In the genomic region with DNA sequence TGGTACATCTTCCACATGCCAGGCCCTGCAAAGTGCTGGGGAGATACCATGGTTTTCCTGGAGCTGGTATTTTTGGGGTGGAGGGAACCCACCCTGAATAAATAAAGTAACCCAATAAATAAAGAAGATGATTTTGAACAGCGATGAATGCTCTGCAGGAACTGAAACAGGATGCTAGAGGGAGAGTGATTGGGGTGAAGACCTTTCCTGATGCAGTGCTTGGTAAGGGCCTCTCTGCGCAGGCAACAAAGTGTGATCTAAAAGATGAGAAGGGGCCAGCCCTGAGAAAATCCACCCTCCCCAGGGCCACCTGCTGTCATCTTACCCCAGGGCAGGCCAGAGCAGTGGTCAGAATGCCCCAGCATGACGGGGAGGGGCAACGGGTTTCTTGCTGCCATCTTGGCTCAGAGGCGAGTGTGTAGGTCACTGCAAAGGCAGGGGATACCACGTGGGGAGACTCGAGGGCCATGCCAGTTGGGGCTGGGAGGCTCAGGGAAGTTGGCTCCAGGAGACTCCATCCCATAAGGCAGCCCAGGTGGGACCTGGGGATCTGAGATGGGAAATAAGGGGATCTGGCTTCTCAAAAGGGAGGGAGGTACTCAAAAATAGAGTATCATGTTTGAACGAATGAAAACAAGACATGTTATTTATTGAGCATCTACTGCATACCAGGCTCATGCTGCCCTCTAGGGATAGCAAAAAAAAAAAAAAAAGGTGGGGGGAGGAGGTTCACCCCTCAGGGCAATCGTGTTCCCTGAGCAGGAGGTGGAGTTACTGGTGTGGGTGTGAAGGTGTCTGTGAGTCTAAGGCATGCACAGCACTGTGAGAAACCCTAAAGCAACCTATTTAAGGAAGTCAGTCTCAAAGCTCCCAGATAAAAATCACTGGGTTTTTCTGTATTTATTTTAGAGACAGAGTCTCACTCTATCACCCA, we compare ENCODE assay signal across 13 cellular contexts. TPM values are rescaled to one million over a fixed set of nuclear protein-coding genes. Genes with fewer than 3 reads are reported as not detected.
DNase-seq lines count a peak whose midpoint lies in the region; ATAC-seq, FAIRE-seq and TF ChIP-seq lines count a peak whose summit lies in the region.
"Had no signal": no experiment of that assay in that cellular context is flagged by ENCODE, and none has a peak within 500 bp of the region (broad histone marks: within the 10 kb centered on the region; RNA-seq: fewer than 3 reads in every experiment).

No MANE protein-coding gene starts in this region.

- H3K9me3 ChIP-seq in GM12878 (replicated peaks; ENCODE audit: control insufficient read depth, insufficient read depth, low read length) (no peaks in the 10 kb centered on the region), neuronal stem cell (replicated peaks in 1 of 2; ENCODE audit: control insufficient read depth in 2 of 2, insufficient read depth in 1 of 2, low read depth in 1 of 2, low read length in 2 of 2) (no peaks in the 10 kb centered on the region)

- H3K27ac ChIP-seq in KMS-11 (no peak overlapping the region), GM12878 (ENCODE audit: control insufficient read depth, insufficient read depth) (no peak overlapping the region), neuronal stem cell (replicated peaks; ENCODE audit: low read length) (no peak overlapping the region)
- H3K27ac ChIP-seq: C4-2B had no signal

- H2AFZ ChIP-seq in KMS-11 (ENCODE audit: low read depth) (no peak overlapping the region), GM12878 (ENCODE audit: control insufficient read depth, low read depth, low read length) (no peak overlapping the region), neuronal stem cell (ENCODE audit: low read length) (no peak overlapping the region)

- intact Hi-C loops in GM12878 (cut with micrococcal nuclease; ENCODE audit: unreplicated experiment) = loop anchor here (2.0 to 5.0 kb wide), 2 partner anchors 192 to 205 kb away; no protein-coding TSS in a partner anchor

- H3K9ac ChIP-seq in KMS-11 = no peak overlapping the region
- H3K9ac ChIP-seq in GM12878 (ENCODE audit: control insufficient read depth, insufficient read depth, low read length) = no peak overlapping the region
- H3K9ac ChIP-seq in neuronal stem cell (ENCODE audit: low read depth, low read length, poor library complexity) = no peak overlapping the region

- H3K4me2 ChIP-seq in KMS-11 (no peak overlapping the region), GM12878 (ENCODE audit: control insufficient read depth, insufficient read depth) (0 out of 2 replicates have a peak overlapping the region, but pooled peaks have one; percentile 30), neuronal stem cell (ENCODE audit: insufficient read depth, low read length, poor library complexity, severe bottlenecking) (no peak overlapping the region)

- RAD21 ChIA-PET in GM12878 (lab: Charles Lee; ENCODE audit: unreplicated experiment) = interaction anchor here (0.6 to 4.2 kb wide), 33 partner anchors 9 to 216 kb away, joined by 3 to 26 read pairs (median 4); partner anchors contain the start of genes UQCRHL and ZBTB17

- peak; percentile 58 for TF ChIP-seq RAD21 in GM12878 (IDR thresholded peaks at IDR 0.05; ENCODE audit: insufficient read depth, low read depth, low read length)

- H3K36me3 ChIP-seq in KMS-11 (ENCODE audit: insufficient read depth) (no peaks in the 10 kb centered on the region), GM12878 (ENCODE audit: control insufficient read depth in 2 of 2, insufficient read depth in 2 of 2, low read length in 1 of 2) (no peaks in the 10 kb centered on the region), neuronal stem cell (replicated peaks in 1 of 2; ENCODE audit: control insufficient read depth in 2 of 2, insufficient read depth in 2 of 2, low read length in 2 of 2) (no peaks in the 10 kb centered on the region)

- POLR2A ChIA-PET in GM12878 (lab: Charles Lee) = interaction anchor here (0.8 to 1.0 kb wide), 3 partner anchors 42 to 190 kb away, joined by 3 to 7 read pairs (median 3); no protein-coding TSS in a partner anchor

- H4K91ac ChIP-seq in neuronal stem cell (ENCODE audit: low read depth, low read length, poor library complexity) = no peak overlapping the region

- peak overlapping the region; percentile 83 for H2AK5ac ChIP-seq in neuronal stem cell (ENCODE audit: low read depth, low read length)

- SMC1A ChIA-PET in GM12878 (lab: Charles Lee; ENCODE audit: uncharacterized antibody, unreplicated experiment) = interaction anchor here (0.7 to 6.5 kb wide), 31 partner anchors 9 to 233 kb away, joined by 3 to 57 read pairs (median 3); partner anchors contain the start of gene ZBTB17

- no peak overlapping the region for H2BK12ac ChIP-seq in neuronal stem cell (ENCODE audit: low read length)

- BruUV-seq in GM12878 (replicated peaks; lab: Mats Ljungman, UMichigan) = no TSS peak

- in situ Hi-C loops in GM12878 (cut with MboI) = no loop called here

- no peak overlapping the region for H2BK15ac ChIP-seq in neuronal stem cell (ENCODE audit: low read length)

- no peak overlapping the region for H3K14ac ChIP-seq in neuronal stem cell (ENCODE audit: low read length)

- ATAC-seq in GM12878 (peak; percentile 81), GM18498 (IDR thresholded peaks at IDR 0.05; ENCODE audit: unreplicated experiment) (no peak)

- no peak overlapping the region for H2BK120ac ChIP-seq in neuronal stem cell (ENCODE audit: low read depth, low read length)

- H2BK5ac ChIP-seq in neuronal stem cell (ENCODE audit: low read length) = no peak overlapping the region

- H3K27me3 ChIP-seq in KMS-11 (ENCODE audit: insufficient read depth, low read depth) = no peaks in the 10 kb centered on the region
- no peaks in the 10 kb centered on the region; a peak in 1 of 4 replicates for H3K27me3 ChIP-seq in GM12878 (replicated peaks in 1 of 2; ENCODE audit: control insufficient read depth in 2 of 2, insufficient read depth in 2 of 2, low read length in 1 of 2)
- H3K27me3 ChIP-seq in neuronal stem cell (ENCODE audit: control insufficient read depth in 3 of 3, insufficient read depth in 3 of 3, low read depth in 1 of 3, low read length in 3 of 3) = peaks cover 0 to 10% (median 0%) of the 10 kb centered on the region in 3 experiments

- CTCF ChIA-PET in GM12878 (lab: Yijun Ruan, JAX) = interaction anchor here (0.5 to 7.5 kb wide), 43 partner anchors 9 to 313 kb away, joined by 3 to 81 read pairs (median 4); partner anchors contain the start of genes CLCNKA, CLCNKB, HSPB7 and UQCRHL

- H3K4me1 ChIP-seq in KMS-11 (ENCODE audit: low read depth, poor library complexity, severe bottlenecking) (peaks cover 6% of the 10 kb centered on the region), GM12878 (ENCODE audit: control insufficient read depth, insufficient read depth, low read length) (peaks cover 20% of the 10 kb centered on the region), neuronal stem cell (ENCODE audit: control insufficient read depth in 2 of 2, insufficient read depth in 1 of 2, low read depth in 1 of 2, low read length in 2 of 2) (peaks cover 0 to 2% of the 10 kb centered on the region in 2 donors)

- no peak overlapping the region for H3K4ac ChIP-seq in neuronal stem cell (ENCODE audit: low read length)

- TF ChIP-seq POLR2A in GM12878 (IDR thresholded peaks at IDR 0.05; ENCODE audit: low read depth, low read length) = no peak

- TF ChIP-seq CTCF in KMS-11 (conservative IDR thresholded peaks at IDR 0.05; ENCODE audit: low read depth, low read length) (0 out of 2 replicates have a peak, but pooled peaks have one; percentile 24), GM12878 (IDR thresholded peaks at IDR 0.05 in 2 of 3, conservative IDR thresholded peaks at IDR 0.05 in 1 of 3; ENCODE audit: control insufficient read depth in 2 of 3, extremely low read depth in 1 of 3, insufficient read depth in 1 of 3, low read depth in 3 of 3, low read length in 3 of 3) (peak; percentile 17 to 43 (median 34); a peak in 3 of 6 replicates)

- H3K79me1 ChIP-seq in neuronal stem cell (ENCODE audit: low read depth, low read length) = no peaks in the 10 kb centered on the region

- no peak overlapping the region for H3K23ac ChIP-seq in neuronal stem cell (ENCODE audit: low read depth, low read length, poor library complexity)

- H3K4me3 ChIP-seq in KMS-11 (IDR thresholded peaks at IDR 0.05; ENCODE audit: insufficient read depth, low read depth, low read length) (no peak overlapping the region), GM12878 (no peak overlapping the region), neuronal stem cell (ENCODE audit: low read length in 2 of 2) (no peak overlapping the region)
- H3K4me3 ChIP-seq: lung had no signal

- 33% methylated on average over 9 of the region's 9 CpGs for WGBS in GM12878 (ENCODE audit: insufficient coverage, insufficient replicate concordance, low lambda C conversion rate, missing lambda C conversion rate)
- WGBS in neuronal stem cell (ENCODE audit: extremely low coverage in 2 of 2, insufficient read length in 2 of 2, insufficient replicate concordance in 1 of 2), 2 donors = no CpG with 5 or more reads among the region's 9 CpGs

- H4K20me1 ChIP-seq in KMS-11 (ENCODE audit: insufficient read depth) (no peaks in the 10 kb centered on the region), GM12878 (ENCODE audit: control insufficient read depth, insufficient read depth) (no peaks in the 10 kb centered on the region)

- no peak for TF ChIP-seq EP300 in GM12878 (IDR thresholded peaks at IDR 0.05; ENCODE audit: borderline replicate concordance in 1 of 2, control insufficient read depth in 1 of 2, low read depth in 2 of 2, low read length in 2 of 2)

- H4K8ac ChIP-seq in neuronal stem cell (ENCODE audit: low read depth, low read length) = no peak overlapping the region

- H3K18ac ChIP-seq in neuronal stem cell (ENCODE audit: low read length) = peak overlapping the region; percentile 24

- no peak for FAIRE-seq in GM12878 (lab: Jason Lieb, UNC)

- H3K79me2 ChIP-seq in KMS-11 (ENCODE audit: insufficient read depth, low read depth) = no peaks in the 10 kb centered on the region
- no peaks in the 10 kb centered on the region for H3K79me2 ChIP-seq in GM12878 (ENCODE audit: control insufficient read depth, insufficient read depth, low read length)

- DNase-seq in activated CD4-positive, alpha-beta T cell treated with anti-CD3 and anti-CD28 coated beads, Interleukin-2, amount 50 U/mL, for 48 hours = peak; percentile 18 to 24
- DNase-seq in activated CD4-positive, alpha-beta T cell treated with anti-CD3 and anti-CD28 coated beads, Interleukin-2, amount 50 U/mL, for 1 hour = no peak
- DNase-seq in GM12878 (ENCODE audit: low read depth, low spot score) (peak; percentile 24), neuronal stem cell (ENCODE audit: low spot score) (no peak), glomerular visceral epithelial cell (ENCODE audit: extremely low spot score) (no peak), amniotic stem cell (lab: John Stamatoyannopoulos, UW) (no peak)
- DNase-seq: activated CD8-positive, alpha-beta memory T cell treated with anti-CD3 and anti-CD28 coated beads for 24 hours; effector CD4-positive, alpha-beta T cell; stimulated activated CD4-positive, alpha-beta T cell treated with anti-CD3 and anti-CD28 coated beads, Interleukin-2, amount 100 ng/mL, for 48 hours had no signal

RNA-seq across cellular contexts. Expression of gene SRARP, which starts 2.8 kb away (rescaled TPM):
- not detected in 2 replicates for total RNA-seq in GM12878 (2013; cell fraction: nucleolus; rRNA removed)
- total RNA-seq in GM12878 (2014; rRNA removed) = not detected in 2 replicates
- not detected in 2 replicates for total RNA-seq in GM12878 (2014; rRNA removed; fragmentation: Illumina TruSeq; extraction: Trizol)
- not detected in 2 replicates for total RNA-seq in GM12878 (2021)
- not detected for polyA plus RNA-seq in GM12878 (2011; ENCODE audit: low read depth)
- 0.03 TPM in 1 of 2 replicates, not detected in the other for polyA plus RNA-seq in GM12878 (2011; rRNA removed)
- polyA plus RNA-seq in GM12878 (2011; cell fraction: cytosol; rRNA removed) = 0.01 and 0.02 TPM in 2 replicates
- 0.03 TPM in 1 of 2 replicates, not detected in the other for polyA plus RNA-seq in GM12878 (2011; cell fraction: nucleus; rRNA removed)
- not detected in 2 replicates for polyA plus RNA-seq in GM12878 (2012)
- polyA plus RNA-seq in GM12878 (2014; fragmentation: Illumina TruSeq; extraction: Trizol) = not detected in 2 replicates
- polyA plus RNA-seq in GM12878 (2014; fragmentation: Nextera tagmentation; extraction: Ambion mirVana) = not detected
- polyA plus RNA-seq in GM12878 (2014; rRNA removed) = 0.06 TPM in 1 of 2 replicates, not detected in the other
- polyA plus RNA-seq in GM12878 (2016; fragmentation: Nextera tagmentation; extraction: Ambion mirVana) = not detected
- not detected in 2 replicates for polyA minus RNA-seq in GM12878 (2011; rRNA and poly(A)+ RNA removed)
- polyA minus RNA-seq in GM12878 (2011; cell fraction: cytosol; rRNA and poly(A)+ RNA removed) = not detected in 2 replicates
- not detected in 2 replicates for polyA minus RNA-seq in GM12878 (2011; cell fraction: nucleus; rRNA and poly(A)+ RNA removed)
- not detected for polyA plus RNA-seq in neuronal stem cell (2013, experiment 1 of 2)
- not detected for polyA plus RNA-seq in neuronal stem cell (2013, experiment 2 of 2)
- total RNA-seq: lung had no signal

RNA-seq across cellular contexts. Expression of gene HSPB7, which starts 11.0 kb away (rescaled TPM):
- not detected in 2 replicates for total RNA-seq in GM12878 (2013; cell fraction: nucleolus; rRNA removed)
- total RNA-seq in GM12878 (2014; rRNA removed) (not detected in 2 replicates), GM12878 (2014; rRNA removed; fragmentation: Illumina TruSeq; extraction: Trizol) (not detected in 2 replicates), GM12878 (2021) (0.21 TPM in 1 of 2 replicates, not detected in the other)
- polyA plus RNA-seq in GM12878 (2011; ENCODE audit: low read depth) = not detected
- polyA plus RNA-seq in GM12878 (2011; rRNA removed) (not detected in 2 replicates), GM12878 (2014; fragmentation: Illumina TruSeq; extraction: Trizol) (not detected in 2 replicates), GM12878 (2014; fragmentation: Nextera tagmentation; extraction: Ambion mirVana) (not detected), GM12878 (2014; rRNA removed) (not detected in 2 replicates), GM12878 (2016; fragmentation: Nextera tagmentation; extraction: Ambion mirVana) (under 1 TPM in 1 of 2 experiments, not detected in 1; 0.34 TPM)
- polyA plus RNA-seq in GM12878 (2011; cell fraction: cytosol; rRNA removed) = not detected in 2 replicates
- not detected in 2 replicates for polyA plus RNA-seq in GM12878 (2011; cell fraction: nucleus; rRNA removed)
- 0.08 and 0.27 TPM in 2 replicates for polyA plus RNA-seq in GM12878 (2012)
- polyA minus RNA-seq in GM12878 (2011; rRNA and poly(A)+ RNA removed) = not detected in 2 replicates
- polyA minus RNA-seq in GM12878 (2011; cell fraction: cytosol; rRNA and poly(A)+ RNA removed) = not detected in 2 replicates
- 0.12 TPM in 1 of 2 replicates, not detected in the other for polyA minus RNA-seq in GM12878 (2011; cell fraction: nucleus; rRNA and poly(A)+ RNA removed)
- not detected for polyA plus RNA-seq in neuronal stem cell (2013, experiment 1 of 2)
- not detected for polyA plus RNA-seq in neuronal stem cell (2013, experiment 2 of 2)

RNA-seq across cellular contexts. Expression of gene CLCNKA, which starts 15.0 kb away (rescaled TPM):
- 1.7 and 1.8 TPM in 2 replicates for total RNA-seq in GM12878 (2013; cell fraction: nucleolus; rRNA removed)
- total RNA-seq in GM12878 (2014; rRNA removed) (not detected in 2 replicates), GM12878 (2014; rRNA removed; fragmentation: Illumina TruSeq; extraction: Trizol) (not detected in 2 replicates), GM12878 (2021) (0.08 TPM in 1 of 2 replicates, not detected in the other)
- 0.13 TPM for polyA plus RNA-seq in GM12878 (2011; ENCODE audit: low read depth)
- polyA plus RNA-seq in GM12878 (2011; rRNA removed) (0.05 and 0.06 TPM in 2 replicates), GM12878 (2014; fragmentation: Illumina TruSeq; extraction: Trizol) (not detected in 2 replicates), GM12878 (2014; fragmentation: Nextera tagmentation; extraction: Ambion mirVana) (under 1 TPM in 1 of 2 experiments, not detected in 1; 0.02 TPM), GM12878 (2014; rRNA removed) (0.10 and 0.23 TPM in 2 replicates), GM12878 (2016; fragmentation: Nextera tagmentation; extraction: Ambion mirVana) (under 1 TPM in 1 of 2 experiments, not detected in 1; 0.15 TPM)
- 0.04 and 0.25 TPM in 2 replicates for polyA plus RNA-seq in GM12878 (2011; cell fraction: cytosol; rRNA removed)
- 1.8 and 2.5 TPM in 2 replicates for polyA plus RNA-seq in GM12878 (2011; cell fraction: nucleus; rRNA removed)
- polyA plus RNA-seq in GM12878 (2012) = 0.25 and 0.26 TPM in 2 replicates
- polyA minus RNA-seq in GM12878 (2011; rRNA and poly(A)+ RNA removed) = 0.52 TPM in 1 of 2 replicates, not detected in the other
- polyA minus RNA-seq in GM12878 (2011; cell fraction: cytosol; rRNA and poly(A)+ RNA removed) = not detected in 2 replicates
- polyA minus RNA-seq in GM12878 (2011; cell fraction: nucleus; rRNA and poly(A)+ RNA removed) = 0.19 and 1.2 TPM in 2 replicates
- 0.13 TPM for polyA plus RNA-seq in neuronal stem cell (2013, experiment 1 of 2)
- 0.08 TPM for polyA plus RNA-seq in neuronal stem cell (2013, experiment 2 of 2)

RNA-seq across cellular contexts. Expression of gene ZBTB17, which starts 30.9 kb away (rescaled TPM):
- total RNA-seq in GM12878 (2013; cell fraction: nucleolus; rRNA removed) = 91.0 and 100 TPM in 2 replicates
- total RNA-seq in GM12878 (2014; rRNA removed) = 45.2 and 49.8 TPM in 2 replicates
- 19.5 and 22.2 TPM in 2 replicates for total RNA-seq in GM12878 (2014; rRNA removed; fragmentation: Illumina TruSeq; extraction: Trizol)
- total RNA-seq in GM12878 (2021) = 51.0 and 59.4 TPM in 2 replicates
- polyA plus RNA-seq in GM12878 (2011; ENCODE audit: low read depth) = 20.6 TPM
- polyA plus RNA-seq in GM12878 (2011; rRNA removed) = 19.4 and 40.4 TPM in 2 replicates
- 56.9 and 90.5 TPM in 2 replicates for polyA plus RNA-seq in GM12878 (2011; cell fraction: cytosol; rRNA removed)
- polyA plus RNA-seq in GM12878 (2011; cell fraction: nucleus; rRNA removed) = 320 and 372 TPM in 2 replicates
- 33.1 and 40.1 TPM in 2 replicates for polyA plus RNA-seq in GM12878 (2012)
- polyA plus RNA-seq in GM12878 (2014; fragmentation: Illumina TruSeq; extraction: Trizol) = 3.9 and 11.1 TPM in 2 replicates
- polyA plus RNA-seq in GM12878 (2014; fragmentation: Nextera tagmentation; extraction: Ambion mirVana) = 1 to 10 TPM in 1 of 2 experiments, under 1 TPM in 1; 0.87 to 4.3 TPM
- 43.7 and 59.6 TPM in 2 replicates for polyA plus RNA-seq in GM12878 (2014; rRNA removed)
- 10 to 100 TPM; 36.9 to 44.1 TPM for polyA plus RNA-seq in GM12878 (2016; fragmentation: Nextera tagmentation; extraction: Ambion mirVana)
- 44.9 and 67.3 TPM in 2 replicates for polyA minus RNA-seq in GM12878 (2011; rRNA and poly(A)+ RNA removed)
- 24.6 and 29.4 TPM in 2 replicates for polyA minus RNA-seq in GM12878 (2011; cell fraction: cytosol; rRNA and poly(A)+ RNA removed)
- polyA minus RNA-seq in GM12878 (2011; cell fraction: nucleus; rRNA and poly(A)+ RNA removed) = 41.5 and 74.8 TPM in 2 replicates
- 26.5 TPM for polyA plus RNA-seq in neuronal stem cell (2013, experiment 1 of 2)
- polyA plus RNA-seq in neuronal stem cell (2013, experiment 2 of 2) = 28.4 TPM

RNA-seq across cellular contexts. Expression of gene CLCNKB, which starts 36.8 kb away (rescaled TPM):
- total RNA-seq in GM12878 (2013; cell fraction: nucleolus; rRNA removed) = not detected in 2 replicates
- not detected in 2 replicates for total RNA-seq in GM12878 (2014; rRNA removed)
- not detected in 2 replicates for total RNA-seq in GM12878 (2014; rRNA removed; fragmentation: Illumina TruSeq; extraction: Trizol)
- not detected in 2 replicates for total RNA-seq in GM12878 (2021)
- polyA plus RNA-seq in GM12878 (2011; ENCODE audit: low read depth) = not detected
- not detected in 2 replicates for polyA plus RNA-seq in GM12878 (2011; rRNA removed)
- polyA plus RNA-seq in GM12878 (2011; cell fraction: cytosol; rRNA removed) = not detected in 2 replicates
- polyA plus RNA-seq in GM12878 (2011; cell fraction: nucleus; rRNA removed) = not detected in 2 replicates
- not detected in 2 replicates for polyA plus RNA-seq in GM12878 (2012)
- not detected in 2 replicates for polyA plus RNA-seq in GM12878 (2014; fragmentation: Illumina TruSeq; extraction: Trizol)
- polyA plus RNA-seq in GM12878 (2014; fragmentation: Nextera tagmentation; extraction: Ambion mirVana) = under 1 TPM in 1 of 2 experiments, not detected in 1; 0.05 TPM
- polyA plus RNA-seq in GM12878 (2014; rRNA removed) = not detected in 2 replicates
- not detected for polyA plus RNA-seq in GM12878 (2016; fragmentation: Nextera tagmentation; extraction: Ambion mirVana)
- polyA minus RNA-seq in GM12878 (2011; rRNA and poly(A)+ RNA removed) = not detected in 2 replicates
- polyA minus RNA-seq in GM12878 (2011; cell fraction: cytosol; rRNA and poly(A)+ RNA removed) = not detected in 2 replicates
- not detected in 2 replicates for polyA minus RNA-seq in GM12878 (2011; cell fraction: nucleus; rRNA and poly(A)+ RNA removed)
- 2.9 TPM for polyA plus RNA-seq in neuronal stem cell (2013, experiment 1 of 2)
- 2.7 TPM for polyA plus RNA-seq in neuronal stem cell (2013, experiment 2 of 2)

Comparison
In these comparisons a context has a peak if more than half of its experiments do, and no peak if none do; other contexts are left out.
1. DNase-seq: peak in activated CD4-positive, alpha-beta T cell treated with anti-CD3 and anti-CD28 coated beads, Interleukin-2, amount 50 U/mL, for 48 hours (2 of 2) and GM12878 (single experiment); none in activated CD4-positive, alpha-beta T cell treated with anti-CD3 and anti-CD28 coated beads, Interleukin-2, amount 50 U/mL, for 1 hour (single experiment), neuronal stem cell (single experiment), glomerular visceral epithelial cell (single experiment) and amniotic stem cell (single experiment).